Comparison of ENCODE assay signal across 19 cellular contexts in the genomic region with DNA sequence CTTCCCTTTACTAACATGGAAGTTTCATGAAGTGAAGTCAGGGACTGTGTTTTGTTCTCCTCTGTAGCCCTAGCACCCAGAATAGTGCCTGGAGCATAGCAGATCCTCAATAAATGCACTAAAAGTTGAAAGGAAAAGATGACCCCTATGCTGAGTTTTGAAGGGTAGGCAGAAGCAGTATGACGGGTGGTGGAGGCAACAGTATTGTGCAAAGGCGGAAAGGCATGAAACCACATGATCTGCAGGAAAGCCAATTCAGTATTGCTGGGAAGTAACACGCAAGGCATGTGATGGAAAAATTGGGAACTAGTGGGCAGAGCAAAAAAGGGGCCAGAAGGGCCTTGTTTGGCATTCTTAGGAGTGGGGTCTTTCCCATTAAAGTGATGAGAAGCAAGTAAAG.
"Had no signal": no experiment of that assay in that cellular context is flagged by ENCODE, and none has a peak within 500 bp of the region (broad histone marks: within the 10 kb centered on the region; RNA-seq: fewer than 3 reads in every experiment).

No MANE protein-coding gene starts in this region.

- H3K4me3 Mint-ChIP-seq: activated CD4-positive, alpha-beta T cell treated with anti-CD3 and anti-CD28 coated beads, Interleukin-2, amount 10 ng/mL, durations not matched to agents 7 days and 5 days; activated naive CD8-positive, alpha-beta T cell; activated T-cell treated with anti-CD3 and anti-CD28 coated beads, Interleukin-2, amount 50 U/mL, for 4 hours; T-helper 2 cell treated with Interferon-gamma antibody and Interleukin-4, amounts not matched to agents 5 μg/mL and 100 μg/mL, for 36 hours; type B pancreatic cell had no signal

- H3K27ac Mint-ChIP-seq: activated CD4-positive, alpha-beta T cell treated with anti-CD3 and anti-CD28 coated beads, Interleukin-2, amount 10 ng/mL, durations not matched to agents 7 days and 5 days; activated naive CD8-positive, alpha-beta T cell; activated T-helper 2 cell treated with anti-CD3 and anti-CD28 coated beads, Interferon-gamma antibody, Interleukin-2, Interleukin-4, amounts not matched to agents 10 μg/mL and 5 μg/mL and 100 μg/mL, durations not matched to agents 14 hours and 24 hours and 36 hours; T-helper 2 cell treated with Interferon-gamma antibody and Interleukin-4, amounts not matched to agents 5 μg/mL and 100 μg/mL, for 36 hours; type B pancreatic cell had no signal

- DNase-seq: activated CD4-positive, alpha-beta T cell treated with anti-CD3 and anti-CD28 coated beads, Interleukin-2, amount 10 ng/mL, durations not matched to agents 7 days and 5 days; activated CD4-positive, CD25-positive, alpha-beta regulatory T cell treated with anti-CD3 and anti-CD28 coated beads, Interleukin-2, amount 50 U/mL, for 72 hours; activated CD8-positive, alpha-beta memory T cell treated with anti-CD3 and anti-CD28 coated beads, Interleukin-2, amount 50 U/mL, for 4 hours; activated naive CD4-positive, alpha-beta T cell; activated T-cell treated with anti-CD3 and anti-CD28 coated beads, Interleukin-2, amount 50 U/mL, for 4 hours; cortex of kidney; effector CD4-positive, alpha-beta T cell; foreskin keratinocyte; kidney; mammary epithelial cell; midbrain; retina; stimulated activated CD4-positive, alpha-beta T cell treated with anti-CD3 and anti-CD28 coated beads, Interleukin-4, amount 100 ng/mL, for 1 hour; stimulated activated naive CD4-positive, alpha-beta T cell treated with Interleukin-2 at 50 U/mL for 16 hours had no signal

- ATAC-seq: activated T-cell treated with anti-CD3 and anti-CD28 coated beads, Interleukin-2, amount 50 U/mL, for 4 hours; foreskin keratinocyte; SK-N-SH treated with all-trans-retinoic acid at 6 μM for 48 hours had no signal

- H3K4me1 Mint-ChIP-seq: activated CD4-positive, alpha-beta T cell treated with anti-CD3 and anti-CD28 coated beads, Interleukin-2, amount 10 ng/mL, durations not matched to agents 7 days and 5 days had no signal

- H3K27me3 Mint-ChIP-seq: activated CD4-positive, alpha-beta T cell treated with anti-CD3 and anti-CD28 coated beads, Interleukin-2, amount 10 ng/mL, durations not matched to agents 7 days and 5 days; activated naive CD8-positive, alpha-beta T cell; type B pancreatic cell had no signal

- H3K9me3 Mint-ChIP-seq: activated CD4-positive, alpha-beta T cell treated with anti-CD3 and anti-CD28 coated beads, Interleukin-2, amount 10 ng/mL, durations not matched to agents 7 days and 5 days; activated T-cell treated with anti-CD3 and anti-CD28 coated beads, Interleukin-2, amount 50 U/mL, for 4 hours; activated T-helper 2 cell treated with anti-CD3 and anti-CD28 coated beads, Interferon-gamma antibody, Interleukin-2, Interleukin-4, amounts not matched to agents 10 μg/mL and 5 μg/mL and 100 μg/mL, durations not matched to agents 14 hours and 24 hours and 36 hours; T-helper 2 cell treated with Interferon-gamma antibody and Interleukin-4, amounts not matched to agents 5 μg/mL and 100 μg/mL, for 36 hours; type B pancreatic cell had no signal
